Comparison of ENCODE assay signal across 8 cellular contexts in the genomic region with DNA sequence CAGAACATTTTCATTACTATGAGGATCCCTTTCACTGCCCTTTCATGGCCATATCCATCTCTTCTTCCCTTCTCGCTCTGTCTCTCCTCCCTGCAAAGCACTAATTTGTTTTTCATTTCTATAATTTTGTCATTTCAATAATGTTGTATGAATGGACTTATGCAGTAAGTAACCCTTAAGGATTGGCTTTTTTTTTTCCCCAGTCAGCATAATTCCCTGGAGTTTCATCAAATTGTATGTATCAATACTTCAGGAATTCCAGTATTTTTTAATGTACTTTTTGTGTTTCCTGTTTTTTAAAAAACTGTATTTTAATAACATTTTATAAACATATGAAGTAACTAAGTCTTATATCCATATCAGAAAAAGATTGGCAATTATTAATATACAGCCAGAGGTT.
"Had no signal": no experiment of that assay in that cellular context is flagged by ENCODE, and none has a peak within 500 bp of the region (broad histone marks: within the 10 kb centered on the region; RNA-seq: fewer than 3 reads in every experiment).

No MANE protein-coding gene starts in this region.

- FAIRE-seq: H1, H54 had no signal

- H2AFZ ChIP-seq: GM23338 had no signal

- H3K4me3 ChIP-seq: GM23338 had no signal

- H3K27ac ChIP-seq: HL-60 had no signal

- ATAC-seq: GM23338 had no signal

- H3K4me2 ChIP-seq: GM23338 had no signal

- DNase-seq: H9, HCEC 1CT, Kasumi-1, KG1 had no signal
